In the genomic region with DNA sequence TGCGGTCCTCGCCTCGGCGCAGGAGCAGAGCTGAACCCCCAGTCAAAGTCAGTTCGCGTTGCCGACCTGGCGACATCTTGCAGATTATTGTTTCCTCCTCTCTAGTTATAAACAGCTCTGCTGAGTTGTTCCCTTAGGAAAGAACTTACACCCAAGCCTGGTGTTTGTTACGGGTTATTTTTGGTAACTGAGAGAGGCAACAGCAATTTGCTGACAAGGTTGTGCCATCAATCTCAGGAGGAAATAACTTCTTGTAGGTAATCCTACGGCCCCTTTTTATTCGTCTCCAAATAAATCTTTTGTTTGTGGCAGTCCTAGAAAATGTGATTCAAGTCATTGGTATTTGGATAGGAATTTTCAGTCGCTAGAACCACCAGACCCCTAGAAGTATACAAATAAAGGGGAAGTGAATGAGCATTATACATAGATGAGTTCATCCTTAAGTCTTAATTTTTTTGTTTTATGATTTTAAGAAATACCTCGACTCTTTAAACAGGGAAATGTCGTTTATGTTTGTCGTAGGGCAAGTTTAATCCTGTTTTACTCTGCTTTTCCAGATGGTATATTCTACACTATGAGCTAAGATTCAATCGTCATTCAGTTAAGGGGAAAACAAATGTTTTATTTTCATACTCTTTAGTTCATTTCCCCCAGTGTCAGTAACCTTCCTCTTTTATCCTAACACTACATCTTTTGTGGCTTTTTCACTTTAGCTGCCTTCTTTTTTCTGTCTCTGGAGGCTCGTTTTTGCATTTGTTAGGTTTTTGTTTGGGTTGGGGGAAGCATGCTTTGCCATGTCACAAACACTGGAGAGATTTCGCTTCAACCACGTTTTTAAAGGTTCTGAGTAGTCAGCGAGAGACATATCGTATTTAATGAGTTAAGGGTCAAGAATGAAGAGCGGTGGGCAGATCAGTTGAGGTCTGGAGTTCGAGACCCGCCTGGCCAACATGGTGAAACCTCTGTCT, we compare ENCODE assay signal across 1 cellular context.
TF ChIP-seq lines count a peak whose summit lies in the region.

No MANE protein-coding gene starts in this region.

TF ChIP-seq in HEK293, 187 proteins besides CTCF, POLR2A, EP300 and RAD21 (continued from another document):
- TF ChIP-seq, protein P1, sequence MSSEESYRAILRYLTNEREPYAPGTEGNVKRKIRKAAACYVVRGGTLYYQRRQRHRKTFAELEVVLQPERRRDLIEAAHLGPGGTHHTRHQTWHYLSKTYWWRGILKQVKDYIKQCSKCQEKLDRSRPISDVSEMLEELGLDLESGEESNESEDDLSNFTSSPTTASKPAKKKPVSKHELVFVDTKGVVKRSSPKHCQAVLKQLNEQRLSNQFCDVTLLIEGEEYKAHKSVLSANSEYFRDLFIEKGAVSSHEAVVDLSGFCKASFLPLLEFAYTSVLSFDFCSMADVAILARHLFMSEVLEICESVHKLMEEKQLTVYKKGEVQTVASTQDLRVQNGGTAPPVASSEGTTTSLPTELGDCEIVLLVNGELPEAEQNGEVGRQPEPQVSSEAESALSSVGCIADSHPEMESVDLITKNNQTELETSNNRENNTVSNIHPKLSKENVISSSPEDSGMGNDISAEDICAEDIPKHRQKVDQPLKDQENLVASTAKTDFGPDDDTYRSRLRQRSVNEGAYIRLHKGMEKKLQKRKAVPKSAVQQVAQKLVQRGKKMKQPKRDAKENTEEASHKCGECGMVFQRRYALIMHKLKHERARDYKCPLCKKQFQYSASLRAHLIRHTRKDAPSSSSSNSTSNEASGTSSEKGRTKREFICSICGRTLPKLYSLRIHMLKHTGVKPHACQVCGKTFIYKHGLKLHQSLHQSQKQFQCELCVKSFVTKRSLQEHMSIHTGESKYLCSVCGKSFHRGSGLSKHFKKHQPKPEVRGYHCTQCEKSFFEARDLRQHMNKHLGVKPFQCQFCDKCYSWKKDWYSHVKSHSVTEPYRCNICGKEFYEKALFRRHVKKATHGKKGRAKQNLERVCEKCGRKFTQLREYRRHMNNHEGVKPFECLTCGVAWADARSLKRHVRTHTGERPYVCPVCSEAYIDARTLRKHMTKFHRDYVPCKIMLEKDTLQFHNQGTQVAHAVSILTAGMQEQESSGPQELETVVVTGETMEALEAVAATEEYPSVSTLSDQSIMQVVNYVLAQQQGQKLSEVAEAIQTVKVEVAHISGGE (tag by site-specific recombination; conservative IDR thresholded peaks at IDR 0.05; ENCODE audit: low read depth): no peak
- TF ChIP-seq, protein P2, sequence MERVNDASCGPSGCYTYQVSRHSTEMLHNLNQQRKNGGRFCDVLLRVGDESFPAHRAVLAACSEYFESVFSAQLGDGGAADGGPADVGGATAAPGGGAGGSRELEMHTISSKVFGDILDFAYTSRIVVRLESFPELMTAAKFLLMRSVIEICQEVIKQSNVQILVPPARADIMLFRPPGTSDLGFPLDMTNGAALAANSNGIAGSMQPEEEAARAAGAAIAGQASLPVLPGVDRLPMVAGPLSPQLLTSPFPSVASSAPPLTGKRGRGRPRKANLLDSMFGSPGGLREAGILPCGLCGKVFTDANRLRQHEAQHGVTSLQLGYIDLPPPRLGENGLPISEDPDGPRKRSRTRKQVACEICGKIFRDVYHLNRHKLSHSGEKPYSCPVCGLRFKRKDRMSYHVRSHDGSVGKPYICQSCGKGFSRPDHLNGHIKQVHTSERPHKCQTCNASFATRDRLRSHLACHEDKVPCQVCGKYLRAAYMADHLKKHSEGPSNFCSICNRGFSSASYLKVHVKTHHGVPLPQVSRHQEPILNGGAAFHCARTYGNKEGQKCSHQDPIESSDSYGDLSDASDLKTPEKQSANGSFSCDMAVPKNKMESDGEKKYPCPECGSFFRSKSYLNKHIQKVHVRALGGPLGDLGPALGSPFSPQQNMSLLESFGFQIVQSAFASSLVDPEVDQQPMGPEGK (tag by site-specific recombination; IDR thresholded peaks at IDR 0.05): peak; percentile 10; the same call in 1 of the 2 replicates
- TF ChIP-seq ZBTB21 (tag by site-specific recombination; IDR thresholded peaks at IDR 0.05): peak; percentile 9; the same call in 1 of the 2 replicates
- 0 out of 2 replicates have a peak, but pooled peaks have one; percentile 45 for TF ChIP-seq ZNF366 (tag by site-specific recombination; conservative IDR thresholded peaks at IDR 0.05)
- no peak for TF ChIP-seq ZSCAN16 (tag by site-specific recombination; IDR thresholded peaks at IDR 0.05)
- TF ChIP-seq ZNF140 (tag by site-specific recombination; IDR thresholded peaks at IDR 0.05): no peak
- TF ChIP-seq, protein P3, sequence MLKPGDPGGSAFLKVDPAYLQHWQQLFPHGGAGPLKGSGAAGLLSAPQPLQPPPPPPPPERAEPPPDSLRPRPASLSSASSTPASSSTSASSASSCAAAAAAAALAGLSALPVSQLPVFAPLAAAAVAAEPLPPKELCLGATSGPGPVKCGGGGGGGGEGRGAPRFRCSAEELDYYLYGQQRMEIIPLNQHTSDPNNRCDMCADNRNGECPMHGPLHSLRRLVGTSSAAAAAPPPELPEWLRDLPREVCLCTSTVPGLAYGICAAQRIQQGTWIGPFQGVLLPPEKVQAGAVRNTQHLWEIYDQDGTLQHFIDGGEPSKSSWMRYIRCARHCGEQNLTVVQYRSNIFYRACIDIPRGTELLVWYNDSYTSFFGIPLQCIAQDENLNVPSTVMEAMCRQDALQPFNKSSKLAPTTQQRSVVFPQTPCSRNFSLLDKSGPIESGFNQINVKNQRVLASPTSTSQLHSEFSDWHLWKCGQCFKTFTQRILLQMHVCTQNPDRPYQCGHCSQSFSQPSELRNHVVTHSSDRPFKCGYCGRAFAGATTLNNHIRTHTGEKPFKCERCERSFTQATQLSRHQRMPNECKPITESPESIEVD (tag by site-specific recombination; IDR thresholded peaks at IDR 0.05): peak; percentile 91
